In genomic region chr15:57395292-57395691, GRCh38 we compare ENCODE assay signal across 12 cellular contexts. TPM values are rescaled to one million over a fixed set of nuclear protein-coding genes. Genes with fewer than 3 reads are reported as not detected.
DNase-seq lines count a peak whose midpoint lies in the region; ATAC-seq and TF ChIP-seq lines count a peak whose summit lies in the region.
"Had no signal": no experiment of that assay in that cellular context is flagged by ENCODE, and none has a peak within 500 bp of the region (broad histone marks: within the 10 kb centered on the region; RNA-seq: fewer than 3 reads in every experiment).

No MANE protein-coding gene starts in this region.

- ATAC-seq in RWPE2 (ENCODE audit: low read depth), result peak; percentile 88
- ATAC-seq in foreskin keratinocyte, result peak; percentile 37
- ATAC-seq in stimulated activated memory B cell treated with anti-CD40 and anti-IgM and Interleukin-4, amounts not matched to agents 10 μg/mL and 1 μg/mL and 100 μg/mL, for 72 hours, result peak; percentile 86
- ATAC-seq in GM21576 (IDR thresholded peaks at IDR 0.05; ENCODE audit: unreplicated experiment), result no peak

- no peaks in the 10 kb centered on the region for H3K36me3 ChIP-seq in RWPE2 (ENCODE audit: low read depth)

- no peaks in the 10 kb centered on the region for H3K27me3 ChIP-seq in RWPE2 (ENCODE audit: insufficient read depth, poor library complexity, severe bottlenecking)
- H3K27me3 ChIP-seq in foreskin keratinocyte, result no peaks in the 10 kb centered on the region

- H3K27me3 Mint-ChIP-seq in stimulated activated memory B cell treated with anti-CD40 and anti-IgM and Interleukin-4, amounts not matched to agents 10 μg/mL and 1 μg/mL and 100 μg/mL, for 72 hours, result peaks cover 4% of the 10 kb centered on the region

- no peak overlapping the region for H3K4me3 ChIP-seq in RWPE2 (ENCODE audit: severe bottlenecking)
- H3K4me3 ChIP-seq: psoas muscle had no signal

- no peaks in the 10 kb centered on the region for H3K9me3 Mint-ChIP-seq in stimulated activated memory B cell treated with anti-CD40 and anti-IgM and Interleukin-4, amounts not matched to agents 10 μg/mL and 1 μg/mL and 100 μg/mL, for 72 hours

- no peak for TF ChIP-seq CTCF in RWPE2 (IDR thresholded peaks at IDR 0.05; ENCODE audit: poor library complexity, severe bottlenecking)
- TF ChIP-seq CTCF in foreskin keratinocyte (conservative IDR thresholded peaks at IDR 0.05), result no peak

- peak; percentile 15 for DNase-seq in NCI-H748 (lab: John Stamatoyannopoulos, UW; ENCODE audit: unreplicated experiment)
- no peak for DNase-seq in NCI-H748 treated with DMSO at 0.1 percent for 48 hours (lab: John Stamatoyannopoulos, UW)
- DNase-seq in RWPE2 (ENCODE audit: low spot score), result no peak
- peak; percentile 42 to 76 for DNase-seq in foreskin keratinocyte
- no peak for DNase-seq in DMS79 treated with DMSO at 0.1 percent for 48 hours (lab: John Stamatoyannopoulos, UW)
- no peak for DNase-seq in NCI-H510A treated with DMSO at 0.1 percent for 48 hours (lab: John Stamatoyannopoulos, UW)
- DNase-seq: amniotic stem cell; NCI-H2171 treated with DMSO at 0.1 percent for 48 hours; psoas muscle; stimulated activated naive CD4-positive, alpha-beta T cell had no signal

- H3K27ac ChIP-seq in RWPE2 (ENCODE audit: poor library complexity, severe bottlenecking) (no peak overlapping the region), foreskin keratinocyte (no peak overlapping the region)
- H3K27ac ChIP-seq: psoas muscle had no signal

- peaks cover 6% of the 10 kb centered on the region for H3K4me1 Mint-ChIP-seq in stimulated activated memory B cell treated with anti-CD40 and anti-IgM and Interleukin-4, amounts not matched to agents 10 μg/mL and 1 μg/mL and 100 μg/mL, for 72 hours

- no peak overlapping the region for H3K27ac Mint-ChIP-seq in stimulated activated memory B cell treated with anti-CD40 and anti-IgM and Interleukin-4, amounts not matched to agents 10 μg/mL and 1 μg/mL and 100 μg/mL, for 72 hours

- no peaks in the 10 kb centered on the region for H3K36me3 Mint-ChIP-seq in stimulated activated memory B cell treated with anti-CD40 and anti-IgM and Interleukin-4, amounts not matched to agents 10 μg/mL and 1 μg/mL and 100 μg/mL, for 72 hours

- no peaks in the 10 kb centered on the region for H3K9me3 ChIP-seq in RWPE2 (ENCODE audit: severe bottlenecking)
- H3K9me3 ChIP-seq: psoas muscle had no signal

- H3K4me3 Mint-ChIP-seq in stimulated activated memory B cell treated with anti-CD40 and anti-IgM and Interleukin-4, amounts not matched to agents 10 μg/mL and 1 μg/mL and 100 μg/mL, for 72 hours, result no peak overlapping the region

- H3K4me1 ChIP-seq in RWPE2 (ENCODE audit: insufficient read depth, poor library complexity, severe bottlenecking) (no peaks in the 10 kb centered on the region), foreskin keratinocyte (no peaks in the 10 kb centered on the region)
- H3K4me1 ChIP-seq: psoas muscle had no signal

RNA-seq across cellular contexts. Expression of gene CGNL1, which starts 19.0 kb away (rescaled TPM):
- total RNA-seq in foreskin keratinocyte, result 0.35 and 0.54 TPM in 2 replicates
- polyA plus RNA-seq in foreskin keratinocyte, result 0.07 and 0.15 TPM in 2 replicates

Comparison
In these comparisons a context has a peak if more than half of its experiments do, and no peak if none do; other contexts are left out.
1. DNase-seq: peak in NCI-H748 (single experiment) and foreskin keratinocyte (2 of 2); none in NCI-H748 treated with DMSO at 0.1 percent for 48 hours (single experiment), RWPE2 (single experiment), DMS79 treated with DMSO at 0.1 percent for 48 hours (single experiment) and NCI-H510A treated with DMSO at 0.1 percent for 48 hours (single experiment).